Comparison of ENCODE assay signal across 20 cellular contexts in the genomic region with DNA sequence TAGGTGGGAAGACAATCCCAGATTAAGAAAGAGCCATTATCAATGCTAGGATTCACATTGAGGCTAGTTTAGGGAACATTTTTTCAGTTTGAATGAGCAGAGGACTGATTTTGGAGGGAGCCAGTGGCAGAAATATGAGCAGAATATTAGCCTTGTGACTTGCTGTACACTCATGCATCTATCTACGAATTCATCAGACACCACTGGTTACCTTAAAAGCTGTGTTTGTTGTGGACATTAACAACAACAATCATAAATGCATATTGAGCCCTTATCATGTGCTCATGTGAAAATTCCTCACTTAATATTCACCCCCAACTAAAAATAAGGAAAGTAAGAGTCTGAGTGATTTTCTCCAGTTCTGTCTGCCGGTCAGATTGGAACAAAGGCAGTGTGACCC. TPM values are rescaled to one million over a fixed set of nuclear protein-coding genes. Genes with fewer than 3 reads are reported as not detected.
"Had no signal": no experiment of that assay in that cellular context is flagged by ENCODE, and none has a peak within 500 bp of the region (broad histone marks: within the 10 kb centered on the region; RNA-seq: fewer than 3 reads in every experiment).

No MANE protein-coding gene starts in this region.

- H3K27ac Mint-ChIP-seq: naive thymus-derived CD4-positive, alpha-beta T cell; nephron progenitor cell had no signal

- H3K36me3 ChIP-seq: left ventricle myocardium inferior, lower lobe of right lung, neutrophil, right atrium auricular region, thyroid gland, upper lobe of right lung, vagina had no signal

- H3K4me2 ChIP-seq: hepatocyte had no signal

- H2AFZ ChIP-seq: hepatocyte had no signal

- H3K4me1 ChIP-seq: lower lobe of right lung, upper lobe of right lung had no signal

- H3K27me3 ChIP-seq: hepatocyte, neutrophil, right atrium auricular region, thyroid gland, upper lobe of right lung, vagina had no signal

- H3K27ac ChIP-seq: hepatocyte, lower lobe of right lung, neutrophil, right atrium auricular region, thyroid gland, upper lobe of right lung, vagina had no signal

- H3K4me1 Mint-ChIP-seq: naive thymus-derived CD4-positive, alpha-beta T cell; nephron progenitor cell had no signal

- H3K4me3 ChIP-seq: hepatocyte, left ventricle myocardium inferior, lower lobe of right lung, right atrium auricular region, thyroid gland, upper lobe of right lung, vagina had no signal

- H3K4me3 Mint-ChIP-seq: naive thymus-derived CD4-positive, alpha-beta T cell; nephron progenitor cell had no signal

- H3K9me3 ChIP-seq: lower lobe of right lung, neutrophil, right atrium auricular region, thyroid gland, upper lobe of right lung, vagina had no signal

- H3K79me2 ChIP-seq: hepatocyte had no signal

- ATAC-seq: lower lobe of right lung; naive thymus-derived CD4-positive, alpha-beta T cell; upper lobe of right lung had no signal

- DNase-seq: effector memory CD4-positive, alpha-beta T cell; foreskin melanocyte; head of caudate nucleus; kidney; left cardiac atrium; left ventricle myocardium inferior; lower lobe of right lung; mesenchymal stem cell; naive thymus-derived CD4-positive, alpha-beta T cell; nephron progenitor cell; posterior cingulate gyrus; small intestine; stimulated activated CD4-positive, alpha-beta T cell treated with anti-CD3 and anti-CD28 coated beads, Interleukin-2, amount 100 ng/mL, for 48 hours; stimulated activated naive CD4-positive, alpha-beta T cell treated with Interleukin-2 at 50 U/mL for 16 hours; thyroid gland; upper lobe of right lung had no signal

RNA-seq across cellular contexts. Expression of a gene that starts 9.9 kb away (rescaled TPM):
- polyA plus RNA-seq: naive thymus-derived CD4-positive, alpha-beta T cell had no signal
